Comparison of ENCODE assay signal across 8 cellular contexts in the genomic region with DNA sequence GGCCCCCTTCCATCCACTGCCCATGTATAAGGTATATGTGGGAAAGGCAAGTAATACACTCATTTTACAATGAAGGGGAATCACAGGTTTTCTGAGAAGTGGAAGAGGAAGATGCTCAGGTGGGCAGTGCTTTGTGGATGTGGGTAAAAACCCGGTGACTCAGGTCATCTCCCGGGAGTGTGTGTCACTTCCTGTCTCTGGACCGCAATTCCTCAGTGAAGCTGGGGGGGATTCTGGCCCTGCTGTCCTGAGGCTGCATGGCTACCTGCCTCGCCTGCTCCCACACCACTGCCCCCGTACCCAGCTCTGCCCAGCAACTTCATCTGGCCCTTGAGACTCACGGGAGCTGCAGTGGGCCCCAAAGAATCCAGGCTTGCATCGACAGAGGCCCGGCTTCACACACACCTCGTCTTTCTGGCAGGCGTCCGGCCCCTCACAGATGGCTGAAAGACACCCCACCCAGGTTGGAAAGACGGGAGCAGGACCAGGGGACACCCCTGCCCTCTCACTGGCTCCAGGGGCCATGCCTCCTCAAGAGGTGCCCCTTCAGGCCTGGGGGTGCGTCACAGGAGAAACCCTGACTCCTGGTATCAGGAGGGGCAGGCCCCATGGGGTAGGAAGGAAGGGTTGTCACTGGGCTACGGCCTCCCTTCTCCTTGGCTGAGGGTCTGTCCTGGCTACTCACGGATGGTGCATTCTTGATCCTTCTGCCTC. TPM values are rescaled to one million over a fixed set of nuclear protein-coding genes. Genes with fewer than 3 reads are reported as not detected.
A peak's percentile ranks its signal among the peaks of the same experiment; 100 is the strongest.
DNase-seq lines count a peak whose midpoint lies in the region; ATAC-seq and TF ChIP-seq lines count a peak whose summit lies in the region.

No MANE protein-coding gene starts in this region.

- H3K27ac ChIP-seq in prostate gland, result peak overlapping the region in 1 of 2 donors; percentile 19

- DNase-seq in GM19238 (ENCODE audit: insufficient read length, low spot score) (peak; percentile 83), T1000 (lab: John Stamatoyannopoulos, UW) (peak; percentile 20), fibroblast of mammary gland (ENCODE audit: low read depth) (peak; percentile 48), HuH-7.5 (ENCODE audit: low spot score) (no peak), prostate gland (ENCODE audit: low spot score) (no peak)
- DNase-seq in stimulated activated CD4-positive, alpha-beta T cell treated with anti-CD3 and anti-CD28 coated beads, Interleukin-1b, Interleukin-23, amount 100 ng/mL, for 48 hours, result peak; percentile 51

- H3K9me3 ChIP-seq in prostate gland, result no peaks in the 10 kb centered on the region

- intact Hi-C loops in prostate gland (cut with DNase I), result loop anchor here (5.0 kb wide), 1 partner anchor 67 kb away; no protein-coding TSS in a partner anchor

- TF ChIP-seq POLR2A in prostate gland (IDR thresholded peaks at IDR 0.05), result no peak

- no peaks in the 10 kb centered on the region for H3K36me3 ChIP-seq in prostate gland

- 77% methylated on average over 15 of the region's 15 CpGs for WGBS in prostate gland

- H3K4me3 ChIP-seq in fibroblast of mammary gland (ENCODE audit: control insufficient read depth, low read depth, low read length), result no peak overlapping the region
- peak overlapping the region in 1 of 2 donors; percentile 10 for H3K4me3 ChIP-seq in prostate gland

- TF ChIP-seq CTCF in fibroblast of mammary gland (conservative IDR thresholded peaks at IDR 0.05; ENCODE audit: control insufficient read depth, insufficient read depth, low read depth, low read length) (no peak), prostate gland (IDR thresholded peaks at IDR 0.05) (no peak)

- H3K4me1 ChIP-seq in prostate gland (replicated peaks), result peaks cover 11% of the 10 kb centered on the region

- no peaks in the 10 kb centered on the region for H3K27me3 ChIP-seq in prostate gland (replicated peaks; ENCODE audit: insufficient read depth)

- ATAC-seq in GM19324 (IDR thresholded peaks at IDR 0.05; ENCODE audit: low FRiP score, unreplicated experiment) (no peak), GM18873 (IDR thresholded peaks at IDR 0.05; ENCODE audit: low FRiP score, unreplicated experiment) (no peak)

RNA-seq across cellular contexts. Expression of a gene that starts 0.9 kb away (rescaled TPM):
- total RNA-seq in prostate gland, result 10 to 100 TPM; 11.0 to 14.5 TPM

RNA-seq across cellular contexts. Expression of a gene that starts 5.0 kb away (rescaled TPM):
- total RNA-seq in prostate gland, result 10 to 100 TPM; 16.9 to 24.4 TPM

RNA-seq across cellular contexts. Expression of a gene that starts 16.0 kb away (rescaled TPM):
- total RNA-seq in prostate gland, result 10 to 100 TPM; 11.8 to 14.8 TPM

RNA-seq across cellular contexts. Expression of a gene that starts 40.0 kb away (rescaled TPM):
- 100 to 1,000 TPM; 235 to 321 TPM for total RNA-seq in prostate gland

Comparison
In these comparisons a context has a peak if more than half of its experiments do, and no peak if none do; other contexts are left out.
1. DNase-seq: peak in GM19238 (single experiment), T1000 (single experiment), fibroblast of mammary gland (single experiment) and stimulated activated CD4-positive, alpha-beta T cell treated with anti-CD3 and anti-CD28 coated beads, Interleukin-1b, Interleukin-23, amount 100 ng/mL, for 48 hours (single experiment); none in HuH-7.5 (single experiment) and prostate gland (single experiment).